Comparison of ENCODE assay signal across 8 cellular contexts in the genomic region with DNA sequence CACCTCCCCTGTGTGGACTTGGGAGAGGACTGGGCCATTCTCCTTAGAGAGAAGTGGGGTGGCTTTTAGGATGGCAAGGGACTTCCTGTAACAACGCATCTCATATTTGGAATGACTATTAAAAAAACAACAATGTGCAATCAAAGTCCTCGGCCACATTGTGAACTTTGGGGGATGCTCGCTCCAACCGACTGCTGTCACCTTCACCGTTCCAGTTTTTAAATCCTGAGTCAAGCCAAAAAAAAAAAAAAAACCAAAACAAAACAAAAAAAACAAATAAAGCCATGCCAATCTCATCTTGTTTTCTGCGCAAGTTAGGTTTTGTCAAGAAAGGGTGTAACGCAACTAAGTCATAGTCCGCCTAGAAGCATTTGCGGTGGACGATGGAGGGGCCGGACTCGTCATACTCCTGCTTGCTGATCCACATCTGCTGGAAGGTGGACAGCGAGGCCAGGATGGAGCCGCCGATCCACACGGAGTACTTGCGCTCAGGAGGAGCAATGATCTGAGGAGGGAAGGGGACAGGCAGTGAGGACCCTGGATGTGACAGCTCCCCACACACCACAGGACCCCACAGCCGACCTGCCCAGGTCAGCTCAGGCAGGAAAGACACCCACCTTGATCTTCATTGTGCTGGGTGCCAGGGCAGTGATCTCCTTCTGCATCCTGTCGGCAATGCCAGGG. TPM values are rescaled to one million over a fixed set of nuclear protein-coding genes. Genes with fewer than 3 reads are reported as not detected.
DNase-seq lines count a peak whose midpoint lies in the region; ATAC-seq and TF ChIP-seq lines count a peak whose summit lies in the region.
"Not testable (repeated sequence)": the region's sequence is repeated elsewhere in the genome, so short reads cannot be mapped to it uniquely, and the experiment has no call there.

No MANE protein-coding gene starts in this region.

- WGBS in heart right ventricle, 2 donors = 13 to 31% methylated on average over 19 of the region's 19 CpGs

- CTCF ChIA-PET in PC-3 (lab: Charles Lee) = not testable (repeated sequence)

- H3F3A ChIP-seq in PC-3 (ENCODE audit: low read length, unreplicated experiment) = peaks cover 26% of the 10 kb centered on the region

- peaks cover 44% of the 10 kb centered on the region for H3K79me2 ChIP-seq in ACC112 (ENCODE audit: control insufficient read depth, insufficient read depth, low read length, unreplicated experiment)
- H3K79me2 ChIP-seq in PC-3 (ENCODE audit: low read length) = peaks cover 52% of the 10 kb centered on the region

- H3K36me3 ChIP-seq in ACC112 (ENCODE audit: insufficient read depth, low read length) (peaks cover 52% of the 10 kb centered on the region), PC-3 (ENCODE audit: low read depth, low read length) (peaks cover 48% of the 10 kb centered on the region), heart right ventricle (peaks cover 15 to 64% (median 40%) of the 10 kb centered on the region in 9 donors), mucosa of rectum (ENCODE audit: control insufficient read depth in 2 of 2, insufficient read depth in 2 of 2, low read length in 2 of 2) (peaks cover 43 to 44% of the 10 kb centered on the region in 2 donors)

- H3K4me1 Mint-ChIP-seq in activated T-cell treated with anti-CD3 and anti-CD28 coated beads, Interleukin-2, amount 50 U/mL, for 4 hours (ENCODE audit: low read depth) = peaks cover 28% of the 10 kb centered on the region

- H3K4me3 Mint-ChIP-seq in activated T-cell treated with anti-CD3 and anti-CD28 coated beads, Interleukin-2, amount 50 U/mL, for 4 hours = peak overlapping the region; percentile 91

- H3K4me3 ChIP-seq in ACC112 (ENCODE audit: low read depth, low read length) (peak overlapping the region; percentile 96), PC-3 (ENCODE audit: low read length) (peak overlapping the region; percentile 95), choroid plexus epithelial cell (ENCODE audit: low read depth, low read length) (peak overlapping the region; percentile 91), heart right ventricle (peak overlapping the region; percentile 78 to 99 (median 98)), mucosa of rectum (ENCODE audit: low read length in 2 of 2) (peak overlapping the region; percentile 69 to 92), skin epidermis (peak overlapping the region; percentile 84 to 100 (median 98))

- not testable (repeated sequence) for H3K9ac ChIP-seq in PC-3 (ENCODE audit: low read length)
- peak overlapping the region; percentile 63 to 94 for H3K9ac ChIP-seq in mucosa of rectum (ENCODE audit: low read depth in 1 of 2, low read length in 2 of 2)

- not testable (repeated sequence) for ATAC-seq in GM18505 (IDR thresholded peaks at IDR 0.05; ENCODE audit: unreplicated experiment); PC-3; activated T-cell treated with anti-CD3 and anti-CD28 coated beads, Interleukin-2, amount 50 U/mL, for 4 hours; heart right ventricle

- POLR2A ChIA-PET in PC-3 (lab: Charles Lee; ENCODE audit: unreplicated experiment) = not testable (repeated sequence)

- H3K27me3 ChIP-seq in ACC112 (ENCODE audit: insufficient read depth, low read length); PC-3 (ENCODE audit: low read length); heart right ventricle; mucosa of rectum (ENCODE audit: control insufficient read depth in 2 of 2, insufficient read depth in 2 of 2, low read length in 2 of 2): not testable (repeated sequence)

- H3K36me3 Mint-ChIP-seq in activated T-cell treated with anti-CD3 and anti-CD28 coated beads, Interleukin-2, amount 50 U/mL, for 4 hours (ENCODE audit: insufficient read depth) = peaks cover 33% of the 10 kb centered on the region

- H3K4me2 ChIP-seq in PC-3 (ENCODE audit: low read length) = peak overlapping the region; percentile 99

- H3K9me2 ChIP-seq in PC-3 (replicated peaks; ENCODE audit: low read length) = not testable (repeated sequence)

- H3K9me3 ChIP-seq in PC-3 (ENCODE audit: low read length); heart right ventricle; mucosa of rectum (ENCODE audit: control insufficient read depth in 2 of 2, low read length in 2 of 2): not testable (repeated sequence)

- DNase-seq in PC-3; activated T-cell treated with anti-CD3 and anti-CD28 coated beads, Interleukin-2, amount 50 U/mL, for 4 hours; choroid plexus epithelial cell (ENCODE audit: low read depth); heart right ventricle: not testable (repeated sequence)

- H3K4me1 ChIP-seq in ACC112 (ENCODE audit: control insufficient read depth, insufficient read depth, low read length, unreplicated experiment) = not testable (repeated sequence)
- peaks cover 22% of the 10 kb centered on the region for H3K4me1 ChIP-seq in PC-3 (ENCODE audit: insufficient read depth, low read length)
- H3K4me1 ChIP-seq in heart right ventricle = peaks cover 0 to 41% (median 37%) of the 10 kb centered on the region in 9 donors
- peaks cover 27 to 33% of the 10 kb centered on the region in 2 donors for H3K4me1 ChIP-seq in mucosa of rectum (ENCODE audit: control insufficient read depth in 2 of 2, insufficient read depth in 2 of 2, low read length in 2 of 2)

- BruUV-seq in PC-3 (replicated peaks; lab: Mats Ljungman, UMichigan) = TSS peak; percentile 46

- TF ChIP-seq POLR2A in GM18505 (IDR thresholded peaks at IDR 0.05; ENCODE audit: borderline replicate concordance, extremely low read depth, insufficient read depth, insufficient read length) = peak; percentile 58

- peaks cover 45% of the 10 kb centered on the region for H4K20me1 ChIP-seq in PC-3 (ENCODE audit: low read length)

- not testable (repeated sequence) for H3K9me3 Mint-ChIP-seq in activated T-cell treated with anti-CD3 and anti-CD28 coated beads, Interleukin-2, amount 50 U/mL, for 4 hours

- H2AFZ ChIP-seq in ACC112 (ENCODE audit: low read length, unreplicated experiment); PC-3 (ENCODE audit: low read length): not testable (repeated sequence)

- H3K27ac ChIP-seq in ACC112 (ENCODE audit: low read depth, low read length) (peak overlapping the region; percentile 98), heart right ventricle (peak overlapping the region in 9 of 10 donors; percentile 100), mucosa of rectum (ENCODE audit: low read depth in 2 of 2, low read length in 2 of 2) (peak overlapping the region; percentile 99), skin epidermis (peak overlapping the region in 18 of 21 experiments; percentile 41 to 100 (median 100))
- H3K27ac ChIP-seq in PC-3 (ENCODE audit: low read length) = not testable (repeated sequence)

- intact Hi-C loops in PC-3 (cut with micrococcal nuclease) (loop anchor here (1.0 kb wide), 1 partner anchor 32 kb away; no protein-coding TSS in a partner anchor), heart right ventricle (cut with DNase I) (loop anchor here in 1 of 10 donors (1.0 kb wide), 1 partner anchor 35 kb away; no protein-coding TSS in a partner anchor)

- not testable (repeated sequence) for H3K27me3 Mint-ChIP-seq in activated T-cell treated with anti-CD3 and anti-CD28 coated beads, Interleukin-2, amount 50 U/mL, for 4 hours (ENCODE audit: low read depth)

- TF ChIP-seq CTCF in PC-3 (conservative IDR thresholded peaks at IDR 0.05; ENCODE audit: low read depth, low read length); choroid plexus epithelial cell (conservative IDR thresholded peaks at IDR 0.05; ENCODE audit: low read depth, low read length); heart right ventricle (IDR thresholded peaks at IDR 0.05): not testable (repeated sequence)

RNA-seq across cellular contexts. Expression of a gene that starts 2.9 kb away (rescaled TPM):
- total RNA-seq in PC-3 (2014; rRNA removed) = 1,825 and 2,289 TPM in 2 replicates
- total RNA-seq in activated T-cell treated with anti-CD3 and anti-CD28 coated beads, Interleukin-2, amount 50 U/mL, for 4 hours = 1,000 to 10,000 TPM; 6,778 to 7,684 (median 6,905) TPM
- total RNA-seq in heart right ventricle = 1,000 to 10,000 TPM in 2 of 10 donors, 100 to 1,000 TPM in 8; 477 to 1,905 (median 620) TPM
- polyA plus RNA-seq in heart right ventricle = 1,000 to 10,000 TPM; 1,890 to 3,093 TPM

RNA-seq across cellular contexts. Expression of a gene that starts 13.9 kb away (rescaled TPM):
- total RNA-seq in PC-3 (2014; rRNA removed) = 10.2 and 16.2 TPM in 2 replicates
- total RNA-seq in activated T-cell treated with anti-CD3 and anti-CD28 coated beads, Interleukin-2, amount 50 U/mL, for 4 hours = 10 to 100 TPM; 11.9 to 13.1 (median 12.8) TPM
- 1 to 10 TPM; 5.2 to 7.9 (median 6.8) TPM for total RNA-seq in heart right ventricle
- 1 to 10 TPM; 1.5 to 2.0 TPM for polyA plus RNA-seq in heart right ventricle
